Comparison of ENCODE assay signal across 20 cellular contexts in the genomic region with DNA sequence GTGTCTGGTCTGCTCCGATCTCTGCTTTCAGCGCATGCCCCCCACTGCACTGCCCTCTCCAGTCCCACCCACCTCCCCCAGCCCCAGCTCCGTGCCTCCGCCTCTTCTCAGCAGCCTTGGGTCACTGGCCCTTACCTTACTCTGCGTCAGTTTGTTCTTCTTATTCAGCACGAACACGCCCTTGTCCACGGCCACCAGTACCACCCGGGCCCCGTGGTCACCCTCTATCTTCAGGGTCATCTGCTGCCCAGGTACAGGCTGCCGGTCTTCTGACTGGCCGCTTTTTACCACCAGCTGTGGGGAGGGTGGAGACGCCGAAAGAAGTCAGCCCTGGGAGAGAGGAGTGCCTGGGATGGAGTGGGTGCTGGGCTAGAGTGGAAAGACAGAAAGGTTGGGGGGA. TPM values are rescaled to one million over a fixed set of nuclear protein-coding genes. Genes with fewer than 3 reads are reported as not detected.
"Had no signal": no experiment of that assay in that cellular context is flagged by ENCODE, and none has a peak within 500 bp of the region (broad histone marks: within the 10 kb centered on the region; RNA-seq: fewer than 3 reads in every experiment).

No MANE protein-coding gene starts in this region.

- H3K9me3 Mint-ChIP-seq: activated naive CD4-positive, alpha-beta T cell treated with anti-CD3 and anti-CD28 coated beads, Interleukin-2, amount 50 U/mL, for 24 hours; naive B cell; T-helper 2 cell treated with Interferon-gamma antibody and Interleukin-4, amounts not matched to agents 5 μg/mL and 100 μg/mL, for 36 hours had no signal

- H3K27ac ChIP-seq: adrenal gland, colonic mucosa, esophagus muscularis mucosa, prostate gland had no signal

- H3K4me3 ChIP-seq: adrenal gland, colonic mucosa, esophagus muscularis mucosa, prostate gland had no signal

- FAIRE-seq: small intestine had no signal

- H3K4me3 Mint-ChIP-seq: activated naive CD4-positive, alpha-beta T cell treated with anti-CD3 and anti-CD28 coated beads, Interleukin-2, amount 50 U/mL, for 24 hours; T-helper 2 cell treated with Interferon-gamma antibody and Interleukin-4, amounts not matched to agents 5 μg/mL and 100 μg/mL, for 36 hours had no signal

- H3K36me3 ChIP-seq: colonic mucosa, prostate gland had no signal

- H3K4me1 ChIP-seq: adrenal gland, colonic mucosa, prostate gland had no signal

- H3K36me3 Mint-ChIP-seq: activated naive CD4-positive, alpha-beta T cell treated with anti-CD3 and anti-CD28 coated beads, Interleukin-2, amount 50 U/mL, for 24 hours had no signal

- H3K9me3 ChIP-seq: adrenal gland, colonic mucosa, esophagus muscularis mucosa, prostate gland had no signal

- H3K27me3 ChIP-seq: adrenal gland, colonic mucosa had no signal

- DNase-seq: activated CD4-positive, alpha-beta T cell treated with anti-CD3 and anti-CD28 coated beads, Interleukin-2, amount 50 U/mL, for 4 hours; activated CD4-positive, CD25-positive, alpha-beta regulatory T cell; activated effector memory CD4-positive, alpha-beta T cell treated with anti-CD3 and anti-CD28 coated beads, Interleukin-2, amount 50 U/mL, for 16 hours; adrenal gland; colonic mucosa; islet precursor cell; mammary epithelial cell; naive B cell; nucleus accumbens; right cardiac atrium; small intestine; stimulated activated CD4-positive, alpha-beta T cell treated with anti-CD3 and anti-CD28 coated beads, Interleukin-4, amount 100 ng/mL, for 4 hours; stimulated activated CD8-positive, alpha-beta memory T cell treated with anti-CD3 and anti-CD28 coated beads, Interleukin-4, amount 100 ng/mL, for 48 hours; stimulated activated naive CD8-positive, alpha-beta T cell treated with anti-CD3 and anti-CD28 coated beads, Interleukin-15, Interleukin-2, amounts not matched to agents 100 U/mL and 50 U/mL, for 24 hours; trophoblast cell had no signal

- ATAC-seq: left lobe of liver; right cardiac atrium; stimulated activated naive CD8-positive, alpha-beta T cell treated with anti-CD3 and anti-CD28 coated beads, Interleukin-15, Interleukin-2, amounts not matched to agents 100 U/mL and 50 U/mL, for 24 hours had no signal

- H3K27ac Mint-ChIP-seq: activated naive CD4-positive, alpha-beta T cell treated with anti-CD3 and anti-CD28 coated beads, Interleukin-2, amount 50 U/mL, for 24 hours; T-helper 2 cell treated with Interferon-gamma antibody and Interleukin-4, amounts not matched to agents 5 μg/mL and 100 μg/mL, for 36 hours had no signal

RNA-seq across cellular contexts. Expression of gene TNFSF14, which starts 39.6 kb away (rescaled TPM):
- polyA plus RNA-seq: mammary epithelial cell had no signal
